In genomic region chr1:35932158-35932636, GRCh38 we compare ENCODE assay signal across 9 cellular contexts. TPM values are rescaled to one million over a fixed set of nuclear protein-coding genes. Genes with fewer than 3 reads are reported as not detected.
DNase-seq lines count a peak whose midpoint lies in the region; ATAC-seq, FAIRE-seq and TF ChIP-seq lines count a peak whose summit lies in the region.
"Had no signal": no experiment of that assay in that cellular context is flagged by ENCODE, and none has a peak within 500 bp of the region (broad histone marks: within the 10 kb centered on the region; RNA-seq: fewer than 3 reads in every experiment).

No MANE protein-coding gene starts in this region.

- H3K36me3 ChIP-seq in HepG2 (replicated peaks in 1 of 2; ENCODE audit: control insufficient read depth in 1 of 2, insufficient read depth in 2 of 2, low read length in 2 of 2): no peaks in the 10 kb centered on the region
- H3K36me3 ChIP-seq in tibial nerve: no peaks in the 10 kb centered on the region

- no peak for FAIRE-seq in HepG2 (lab: Jason Lieb, UNC)

- H3K27ac Mint-ChIP-seq in activated T-cell treated with anti-CD3 and anti-CD28 coated beads, Interleukin-2, amount 50 U/mL, for 24 hours: peak overlapping the region; percentile 93
- H3K27ac Mint-ChIP-seq in activated naive CD8-positive, alpha-beta T cell treated with anti-CD3 and anti-CD28 coated beads for 36 hours: no peak overlapping the region

- BruUV-seq in HepG2 (replicated peaks; lab: Mats Ljungman, UMichigan): TSS peak; percentile 58

- POLR2A ChIA-PET in HepG2 (lab: Yijun Ruan, JAX): no interaction called here

- no peak for DNase-seq in activated T-cell treated with anti-CD3 and anti-CD28 coated beads, Interleukin-2, amount 50 U/mL, for 24 hours
- no peak for DNase-seq in activated T-cell treated with anti-CD3 and anti-CD28 coated beads, Interleukin-2, amount 50 U/mL, for 1 hour
- no peak for DNase-seq in activated naive CD8-positive, alpha-beta T cell treated with anti-CD3 and anti-CD28 coated beads for 36 hours
- no peak for DNase-seq in HepG2 (ENCODE audit: low spot score)
- DNase-seq in tibial nerve (ENCODE audit: low spot score in 2 of 2): no peak
- no peak for DNase-seq in inferior parietal cortex (ENCODE audit: extremely low spot score)
- DNase-seq in germinal center (ENCODE audit: low spot score): no peak
- DNase-seq in occipital lobe (lab: John Stamatoyannopoulos, UW): no peak
- DNase-seq: activated CD4-positive, alpha-beta T cell treated with anti-CD3 and anti-CD28 coated beads for 48 hours had no signal

- H2AFZ ChIP-seq in HepG2 (ENCODE audit: low read length): no peak overlapping the region

- peaks cover 53% of the 10 kb centered on the region for H3K4me1 Mint-ChIP-seq in activated T-cell treated with anti-CD3 and anti-CD28 coated beads, Interleukin-2, amount 50 U/mL, for 24 hours (ENCODE audit: low read depth)
- H3K4me1 Mint-ChIP-seq in activated naive CD8-positive, alpha-beta T cell treated with anti-CD3 and anti-CD28 coated beads for 36 hours: peaks cover 40% of the 10 kb centered on the region

- H3K9me3 ChIP-seq in HepG2 (ENCODE audit: low read length): no peaks in the 10 kb centered on the region
- no peaks in the 10 kb centered on the region for H3K9me3 ChIP-seq in tibial nerve

- TF ChIP-seq RAD21 in HepG2 (CRISPR knock-in tag; IDR thresholded peaks at IDR 0.05): no peak

- H3K4me2 ChIP-seq in HepG2 (ENCODE audit: low read depth, low read length): peak overlapping the region; percentile 70

- CTCF ChIA-PET in HepG2 (lab: Yijun Ruan, JAX; ENCODE audit: low intra/inter-chr PET ratio, low total read pairs): no interaction called here

- intact Hi-C loops in HepG2 (cut with micrococcal nuclease; ENCODE audit: unreplicated experiment): no loop called here

- H3K4me3 Mint-ChIP-seq in activated T-cell treated with anti-CD3 and anti-CD28 coated beads, Interleukin-2, amount 50 U/mL, for 24 hours: peak overlapping the region; percentile 90
- H3K4me3 Mint-ChIP-seq in activated naive CD8-positive, alpha-beta T cell treated with anti-CD3 and anti-CD28 coated beads for 36 hours: peak overlapping the region; percentile 91

- TF ChIP-seq EP300 in HepG2 (IDR thresholded peaks at IDR 0.05; ENCODE audit: low read depth in 2 of 2, low read length in 2 of 2): no peak
- TF ChIP-seq EP300 in HepG2 (CRISPR knock-in tag; IDR thresholded peaks at IDR 0.05; ENCODE audit: borderline replicate concordance): no peak
- TF ChIP-seq EP300 in tibial nerve (IDR thresholded peaks at IDR 0.05): no peak

- H3K9me3 Mint-ChIP-seq in activated T-cell treated with anti-CD3 and anti-CD28 coated beads, Interleukin-2, amount 50 U/mL, for 24 hours: no peaks in the 10 kb centered on the region
- no peaks in the 10 kb centered on the region for H3K9me3 Mint-ChIP-seq in activated naive CD8-positive, alpha-beta T cell treated with anti-CD3 and anti-CD28 coated beads for 36 hours

- TF ChIP-seq CTCF in HepG2 (CRISPR knock-in tag; IDR thresholded peaks at IDR 0.05) (no peak), tibial nerve (IDR thresholded peaks at IDR 0.05) (no peak)

- no peaks in the 10 kb centered on the region for H3K27me3 Mint-ChIP-seq in activated T-cell treated with anti-CD3 and anti-CD28 coated beads, Interleukin-2, amount 50 U/mL, for 24 hours
- H3K27me3 Mint-ChIP-seq in activated naive CD8-positive, alpha-beta T cell treated with anti-CD3 and anti-CD28 coated beads for 36 hours: no peaks in the 10 kb centered on the region

- ATAC-seq in HepG2: no peak

- H3K27ac ChIP-seq in HepG2 (ENCODE audit: extremely low read length, insufficient read depth, low read length): peak overlapping the region; percentile 97
- H3K27ac ChIP-seq in tibial nerve: peak overlapping the region in 3 of 4 donors; percentile 96 to 100 (median 99)

- no peaks in the 10 kb centered on the region; a peak in 1 of 5 replicates for H3K27me3 ChIP-seq in HepG2 (ENCODE audit: control insufficient read depth in 1 of 2, insufficient read depth in 2 of 2, low read length in 2 of 2)
- H3K27me3 ChIP-seq in tibial nerve: no peaks in the 10 kb centered on the region

- 9% methylated on average over 7 of the region's 7 CpGs for WGBS in HepG2 (ENCODE audit: low lambda C conversion rate)
- 45 to 48% methylated on average over 7 of the region's 7 CpGs for WGBS in tibial nerve, 2 donors

- peaks cover 59% of the 10 kb centered on the region for H3K79me2 ChIP-seq in HepG2 (ENCODE audit: insufficient read depth, low read length)

- in situ Hi-C loops in HepG2 (cut with HindIII; ENCODE audit: extremely low pct_ligation_motif_present, low pct_unique_long_range_greater_than_20kb): no loop called here

- H3K4me1 ChIP-seq in HepG2 (ENCODE audit: insufficient read depth, low read length) (peaks cover 46% of the 10 kb centered on the region), tibial nerve (peaks cover 0 to 58% (median 16%) of the 10 kb centered on the region in 4 donors)

- H4K20me1 ChIP-seq in HepG2 (ENCODE audit: insufficient read depth, low read length): no peaks in the 10 kb centered on the region

- H3K4me3 ChIP-seq in HepG2 (replicated peaks in 1 of 3; ENCODE audit: insufficient read depth in 1 of 3, low read depth in 2 of 3, low read length in 3 of 3) (peak overlapping the region; percentile 93 to 97 (median 97)), tibial nerve (peak overlapping the region; percentile 61 to 96 (median 92))

- H3K9ac ChIP-seq in HepG2 (ENCODE audit: insufficient read depth, low read depth, low read length): peak overlapping the region; percentile 94

- H3K36me3 Mint-ChIP-seq in activated T-cell treated with anti-CD3 and anti-CD28 coated beads, Interleukin-2, amount 50 U/mL, for 24 hours (ENCODE audit: low read depth): peaks cover 25% of the 10 kb centered on the region
- peaks cover 2% of the 10 kb centered on the region for H3K36me3 Mint-ChIP-seq in activated naive CD8-positive, alpha-beta T cell treated with anti-CD3 and anti-CD28 coated beads for 36 hours

- TF ChIP-seq POLR2A in HepG2 (IDR thresholded peaks at IDR 0.05; ENCODE audit: insufficient read depth in 1 of 2, low read depth in 2 of 2, low read length in 2 of 2): no peak
- no peak for TF ChIP-seq POLR2A in tibial nerve (IDR thresholded peaks at IDR 0.05)

TF ChIP-seq in HepG2, 621 proteins besides CTCF, POLR2A, EP300 and RAD21 (continues in another document):
- TF ChIP-seq ZNF468 (CRISPR knock-in tag; IDR thresholded peaks at IDR 0.05): no peak

RNA-seq across cellular contexts. Expression of gene AGO3, which starts 1.3 kb away (rescaled TPM):
- total RNA-seq in activated naive CD8-positive, alpha-beta T cell treated with anti-CD3 and anti-CD28 coated beads for 36 hours: 10 to 100 TPM; 24.5 to 26.0 TPM
- total RNA-seq in HepG2 (2016; rRNA removed; fragmentation: Illumina TruSeq; extraction: Trizol) (21.2 and 23.8 TPM in 2 replicates), tibial nerve (10 to 100 TPM; 16.2 to 31.8 (median 27.7) TPM), occipital lobe (28.1 TPM)
- 18.8 and 19.1 TPM in 2 replicates for total RNA-seq in HepG2 (2016; cell fraction: cytosol; rRNA removed; fragmentation: Illumina TruSeq; extraction: Trizol; ENCODE audit: low read depth)
- 18.1 and 18.5 TPM in 2 replicates for total RNA-seq in HepG2 (2016; cell fraction: insoluble cytoplasmic fraction; rRNA removed; fragmentation: Illumina TruSeq; extraction: Trizol)
- total RNA-seq in HepG2 (2016; cell fraction: membrane; rRNA removed; fragmentation: Illumina TruSeq; extraction: Trizol): 13.2 and 16.2 TPM in 2 replicates
- 21.1 and 24.9 TPM in 2 replicates for total RNA-seq in HepG2 (2016; cell fraction: nucleus; rRNA removed; fragmentation: Illumina TruSeq; extraction: Trizol)
- polyA plus RNA-seq in HepG2 (2011; rRNA removed): 18.3 and 27.1 TPM in 2 replicates
- polyA plus RNA-seq in HepG2 (2011; cell fraction: cytosol; rRNA removed): 8.7 and 8.8 TPM in 2 replicates
- 21.0 and 23.7 TPM in 2 replicates for polyA plus RNA-seq in HepG2 (2011; cell fraction: nucleus; rRNA removed)
- polyA plus RNA-seq in HepG2 (2012): 7.9 and 8.4 TPM in 2 replicates
- polyA plus RNA-seq in HepG2 (2016; cell fraction: cytosol; fragmentation: Illumina TruSeq; extraction: Trizol; ENCODE audit: low read depth): 3.3 and 5.3 TPM in 2 replicates
- polyA plus RNA-seq in HepG2 (2016; cell fraction: insoluble cytoplasmic fraction; fragmentation: Illumina TruSeq; extraction: Trizol; ENCODE audit: low read depth): 9.8 and 10.6 TPM in 2 replicates
- 6.5 and 7.6 TPM in 2 replicates for polyA plus RNA-seq in HepG2 (2016; cell fraction: membrane; fragmentation: Illumina TruSeq; extraction: Trizol; ENCODE audit: low read depth)
- polyA plus RNA-seq in HepG2 (2016; cell fraction: nucleus; fragmentation: Illumina TruSeq; extraction: Trizol; ENCODE audit: insufficient read depth, low read depth): 18.1 and 18.8 TPM in 2 replicates
- 99.7 and 150 TPM in 2 replicates for polyA minus RNA-seq in HepG2 (2011; rRNA and poly(A)+ RNA removed; ENCODE audit: low replicate concordance)
- 17.3 and 19.3 TPM in 2 replicates for polyA minus RNA-seq in HepG2 (2011; cell fraction: cytosol; rRNA and poly(A)+ RNA removed)
- 61.3 and 78.4 TPM in 2 replicates for polyA minus RNA-seq in HepG2 (2011; cell fraction: nucleus; rRNA and poly(A)+ RNA removed)

RNA-seq across cellular contexts. Expression of gene AGO1, which starts 49.2 kb away (rescaled TPM):
- total RNA-seq in activated naive CD8-positive, alpha-beta T cell treated with anti-CD3 and anti-CD28 coated beads for 36 hours: 10 to 100 TPM; 40.4 to 40.8 TPM
- total RNA-seq in HepG2 (2016; rRNA removed; fragmentation: Illumina TruSeq; extraction: Trizol) (18.6 and 24.6 TPM in 2 replicates), tibial nerve (10 to 100 TPM in 3 of 4 donors, 1 to 10 TPM in 1; 9.2 to 24.0 (median 20.1) TPM), occipital lobe (17.0 TPM)
- 2.3 and 2.6 TPM in 2 replicates for total RNA-seq in HepG2 (2016; cell fraction: cytosol; rRNA removed; fragmentation: Illumina TruSeq; extraction: Trizol; ENCODE audit: low read depth)
- total RNA-seq in HepG2 (2016; cell fraction: insoluble cytoplasmic fraction; rRNA removed; fragmentation: Illumina TruSeq; extraction: Trizol): 17.7 and 19.0 TPM in 2 replicates
- 14.3 and 15.4 TPM in 2 replicates for total RNA-seq in HepG2 (2016; cell fraction: membrane; rRNA removed; fragmentation: Illumina TruSeq; extraction: Trizol)
- total RNA-seq in HepG2 (2016; cell fraction: nucleus; rRNA removed; fragmentation: Illumina TruSeq; extraction: Trizol): 13.4 and 15.9 TPM in 2 replicates
- polyA plus RNA-seq in HepG2 (2011; rRNA removed): 8.3 and 9.2 TPM in 2 replicates
- 6.9 and 7.6 TPM in 2 replicates for polyA plus RNA-seq in HepG2 (2011; cell fraction: cytosol; rRNA removed)
- polyA plus RNA-seq in HepG2 (2011; cell fraction: nucleus; rRNA removed): 14.5 and 14.6 TPM in 2 replicates
- 6.5 and 8.6 TPM in 2 replicates for polyA plus RNA-seq in HepG2 (2012)
- 1.6 and 1.7 TPM in 2 replicates for polyA plus RNA-seq in HepG2 (2016; cell fraction: cytosol; fragmentation: Illumina TruSeq; extraction: Trizol; ENCODE audit: low read depth)
- 10.9 and 13.4 TPM in 2 replicates for polyA plus RNA-seq in HepG2 (2016; cell fraction: insoluble cytoplasmic fraction; fragmentation: Illumina TruSeq; extraction: Trizol; ENCODE audit: low read depth)
- 6.6 and 6.7 TPM in 2 replicates for polyA plus RNA-seq in HepG2 (2016; cell fraction: membrane; fragmentation: Illumina TruSeq; extraction: Trizol; ENCODE audit: low read depth)
- 12.8 and 14.3 TPM in 2 replicates for polyA plus RNA-seq in HepG2 (2016; cell fraction: nucleus; fragmentation: Illumina TruSeq; extraction: Trizol; ENCODE audit: insufficient read depth, low read depth)
- 34.4 and 42.3 TPM in 2 replicates for polyA minus RNA-seq in HepG2 (2011; rRNA and poly(A)+ RNA removed; ENCODE audit: low replicate concordance)
- 14.7 and 17.8 TPM in 2 replicates for polyA minus RNA-seq in HepG2 (2011; cell fraction: cytosol; rRNA and poly(A)+ RNA removed)
- polyA minus RNA-seq in HepG2 (2011; cell fraction: nucleus; rRNA and poly(A)+ RNA removed): 11.6 and 13.8 TPM in 2 replicates
